20 cellular contexts compared by ENCODE assay signal in genomic region chr7:50857804-50858203, GRCh38.
DNase-seq lines count a peak whose midpoint lies in the region; ATAC-seq, FAIRE-seq and TF ChIP-seq lines count a peak whose summit lies in the region.
"Had no signal": no experiment of that assay in that cellular context is flagged by ENCODE, and none has a peak within 500 bp of the region (broad histone marks: within the 10 kb centered on the region; RNA-seq: fewer than 3 reads in every experiment).

No MANE protein-coding gene starts in this region.

- peak; percentile 26 for DNase-seq in NCI-H748 (lab: John Stamatoyannopoulos, UW; ENCODE audit: unreplicated experiment)
- DNase-seq in NCI-H748 treated with DMSO at 0.1 percent for 48 hours (lab: John Stamatoyannopoulos, UW): no peak
- DNase-seq in LHCN-M2 (ENCODE audit: low read depth): peak; percentile 44
- DNase-seq in NCI-H446 treated with DMSO at 0.1 percent for 48 hours (lab: John Stamatoyannopoulos, UW): peak; percentile 8
- DNase-seq in pancreas: peak in 4 of 6 donors; percentile 16 to 74 (median 42)
- DNase-seq in foreskin melanocyte: no peak
- DNase-seq in naive thymus-derived CD4-positive, alpha-beta T cell: no peak
- DNase-seq: ACHN; activated CD4-positive, alpha-beta T cell treated with anti-CD3 and anti-CD28 coated beads, Interleukin-2, amount 10 ng/mL, durations not matched to agents 7 days and 5 days; activated T-cell treated with anti-CD3 and anti-CD28 coated beads for 4 hours; CD4-positive, CD25-positive, alpha-beta regulatory T cell; EL; erythroblast; gastrocnemius medialis; NCI-H226; SIG-M5; spleen; stimulated activated CD4-positive, alpha-beta T cell treated with anti-CD3 and anti-CD28 coated beads, Interleukin-4, amount 100 ng/mL, for 4 hours had no signal

- no peaks in the 10 kb centered on the region for H3K36me3 Mint-ChIP-seq in naive thymus-derived CD4-positive, alpha-beta T cell
- H3K36me3 Mint-ChIP-seq: CD4-positive, CD25-positive, alpha-beta regulatory T cell had no signal

- H3K4me1 ChIP-seq in pancreas: peaks cover 0 to 6% (median 0%) of the 10 kb centered on the region in 3 donors
- no peaks in the 10 kb centered on the region for H3K4me1 ChIP-seq in naive thymus-derived CD4-positive, alpha-beta T cell (ENCODE audit: control insufficient read depth in 2 of 2, insufficient read depth in 2 of 2, low read length in 2 of 2)
- H3K4me1 ChIP-seq: gastrocnemius medialis, spleen had no signal

- no peaks in the 10 kb centered on the region for H3K27me3 ChIP-seq in pancreas
- H3K27me3 ChIP-seq in naive thymus-derived CD4-positive, alpha-beta T cell (ENCODE audit: control insufficient read depth in 2 of 2, insufficient read depth in 2 of 2, low read length in 2 of 2): no peaks in the 10 kb centered on the region
- H3K27me3 ChIP-seq: gastrocnemius medialis had no signal

- no peaks in the 10 kb centered on the region for H3K36me3 ChIP-seq in pancreas
- H3K36me3 ChIP-seq in naive thymus-derived CD4-positive, alpha-beta T cell (ENCODE audit: control insufficient read depth in 2 of 3, insufficient read depth in 3 of 3, low read length in 3 of 3): no peaks in the 10 kb centered on the region
- H3K36me3 ChIP-seq: gastrocnemius medialis, spleen had no signal

- H3K4me1 Mint-ChIP-seq in naive thymus-derived CD4-positive, alpha-beta T cell: peaks cover 0 to 5% (median 0%) of the 10 kb centered on the region in 7 donors
- H3K4me1 Mint-ChIP-seq: activated CD4-positive, alpha-beta T cell treated with anti-CD3 and anti-CD28 coated beads, Interleukin-2, amount 10 ng/mL, durations not matched to agents 7 days and 5 days; CD4-positive, CD25-positive, alpha-beta regulatory T cell had no signal

- 18 to 27% methylated on average over 2 of the region's 2 CpGs for WGBS in pancreas, 2 donors

- no peak overlapping the region for H3K27ac ChIP-seq in pancreas
- no peak overlapping the region for H3K27ac ChIP-seq in naive thymus-derived CD4-positive, alpha-beta T cell (ENCODE audit: low read depth, low read length)
- H3K27ac ChIP-seq: gastrocnemius medialis, spleen had no signal

- CTCF ChIA-PET in naive thymus-derived CD4-positive, alpha-beta T cell (lab: Charles Lee): no interaction called here

- no peak overlapping the region for H3K4me3 ChIP-seq in pancreas
- no peak overlapping the region for H3K4me3 ChIP-seq in naive thymus-derived CD4-positive, alpha-beta T cell (ENCODE audit: low read length)
- H3K4me3 ChIP-seq: gastrocnemius medialis, spleen had no signal

- no peaks in the 10 kb centered on the region for H3K9me3 Mint-ChIP-seq in naive thymus-derived CD4-positive, alpha-beta T cell
- H3K9me3 Mint-ChIP-seq: activated CD4-positive, alpha-beta T cell treated with anti-CD3 and anti-CD28 coated beads, Interleukin-2, amount 10 ng/mL, durations not matched to agents 7 days and 5 days; central memory CD8-positive, alpha-beta T cell had no signal

- ATAC-seq in pancreas (peak in 3 of 4 donors; percentile 46 to 71 (median 50)), HG03565 (IDR thresholded peaks at IDR 0.05; ENCODE audit: unreplicated experiment) (no peak)
- ATAC-seq in naive thymus-derived CD4-positive, alpha-beta T cell: no peak
- ATAC-seq: gastrocnemius medialis had no signal

- intact Hi-C loops in pancreas (cut with DNase I): no loop called here
- intact Hi-C loops in naive thymus-derived CD4-positive, alpha-beta T cell (cut with micrococcal nuclease): no loop called here

- POLR2A ChIA-PET in naive thymus-derived CD4-positive, alpha-beta T cell (lab: Charles Lee): no interaction called here

- no peak for FAIRE-seq in pancreas (lab: Jason Lieb, UNC)

- H3K27ac Mint-ChIP-seq in naive thymus-derived CD4-positive, alpha-beta T cell: no peak overlapping the region
- H3K27ac Mint-ChIP-seq: activated CD4-positive, alpha-beta T cell treated with anti-CD3 and anti-CD28 coated beads, Interleukin-2, amount 10 ng/mL, durations not matched to agents 7 days and 5 days; CD4-positive, CD25-positive, alpha-beta regulatory T cell had no signal

- peaks cover 0 to 8% (median 0%) of the 10 kb centered on the region in 5 donors for H3K27me3 Mint-ChIP-seq in naive thymus-derived CD4-positive, alpha-beta T cell
- H3K27me3 Mint-ChIP-seq: activated CD4-positive, alpha-beta T cell treated with anti-CD3 and anti-CD28 coated beads, Interleukin-2, amount 10 ng/mL, durations not matched to agents 7 days and 5 days; CD4-positive, CD25-positive, alpha-beta regulatory T cell had no signal

- H3K9me3 ChIP-seq in pancreas: no peaks in the 10 kb centered on the region
- no peaks in the 10 kb centered on the region for H3K9me3 ChIP-seq in naive thymus-derived CD4-positive, alpha-beta T cell (ENCODE audit: control insufficient read depth in 2 of 3, low read length in 3 of 3)
- H3K9me3 ChIP-seq: gastrocnemius medialis, spleen had no signal

- no peak for TF ChIP-seq CTCF in pancreas (IDR thresholded peaks at IDR 0.05)

- no peak overlapping the region for H3K4me3 Mint-ChIP-seq in naive thymus-derived CD4-positive, alpha-beta T cell
- H3K4me3 Mint-ChIP-seq: activated CD4-positive, alpha-beta T cell treated with anti-CD3 and anti-CD28 coated beads, Interleukin-2, amount 10 ng/mL, durations not matched to agents 7 days and 5 days; CD4-positive, CD25-positive, alpha-beta regulatory T cell; central memory CD8-positive, alpha-beta T cell had no signal

Comparison
In these comparisons a context has a peak if more than half of its experiments do, and no peak if none do; other contexts are left out.
1. DNase-seq: peak in NCI-H748 (single experiment), LHCN-M2 (single experiment), NCI-H446 treated with DMSO at 0.1 percent for 48 hours (single experiment) and pancreas (4 of 6); none in NCI-H748 treated with DMSO at 0.1 percent for 48 hours (single experiment), foreskin melanocyte (single experiment) and naive thymus-derived CD4-positive, alpha-beta T cell (0 of 9).
2. ATAC-seq: peak in pancreas (3 of 4); none in naive thymus-derived CD4-positive, alpha-beta T cell (single experiment) and HG03565 (single experiment).